15 cellular contexts compared by ENCODE assay signal in the genomic region with DNA sequence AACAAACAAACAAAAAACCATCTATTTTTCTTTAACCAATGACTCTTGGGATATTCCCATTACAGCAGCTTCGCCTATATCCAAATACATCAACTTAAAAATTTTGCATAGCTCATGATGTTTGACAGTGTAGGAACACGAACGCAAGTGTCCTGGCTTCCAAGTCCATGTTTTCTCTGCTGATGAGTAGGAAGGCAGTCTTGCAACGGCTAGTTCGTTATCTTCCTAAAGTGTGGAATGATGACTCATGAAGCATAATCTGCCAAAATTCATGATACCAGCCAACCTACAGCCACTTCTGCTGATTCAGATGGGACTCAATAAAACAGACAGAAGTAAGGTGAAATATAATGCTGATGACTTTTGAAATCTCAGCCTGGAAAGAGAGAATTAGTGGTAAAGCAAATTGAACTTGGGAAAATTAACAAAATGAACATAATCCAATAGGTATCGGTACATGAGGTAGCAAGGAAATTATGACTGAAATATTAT. TPM values are rescaled to one million over a fixed set of nuclear protein-coding genes. Genes with fewer than 3 reads are reported as not detected.
DNase-seq lines count a peak whose midpoint lies in the region; ATAC-seq and TF ChIP-seq lines count a peak whose summit lies in the region.
"Had no signal": no experiment of that assay in that cellular context is flagged by ENCODE, and none has a peak within 500 bp of the region (broad histone marks: within the 10 kb centered on the region; RNA-seq: fewer than 3 reads in every experiment).

No MANE protein-coding gene starts in this region.

- no peak for TF ChIP-seq CTCF in cardiac fibroblast (IDR thresholded peaks at IDR 0.05; ENCODE audit: low read depth, low read length)

- no peaks in the 10 kb centered on the region for H3K27me3 ChIP-seq in MG63
- H3K27me3 ChIP-seq: Peyer's patch had no signal

- peaks cover 3% of the 10 kb centered on the region; the same call in 1 of the 2 replicates for H3K36me3 ChIP-seq in MG63
- H3K36me3 ChIP-seq: Peyer's patch, WERI-Rb-1 had no signal

- H3K4me3 ChIP-seq in cardiac fibroblast (replicated peaks in 1 of 2; ENCODE audit: low read depth in 2 of 2, low read length in 2 of 2) = no peak overlapping the region
- no peak overlapping the region for H3K4me3 ChIP-seq in MG63
- H3K4me3 ChIP-seq: Peyer's patch had no signal

- intact Hi-C loops in head of caudate nucleus (cut with DNase I) = no loop called here

- DNase-seq in EL = peak; percentile 68
- DNase-seq in NCI-H226 = peak; percentile 81
- DNase-seq in cardiac fibroblast (ENCODE audit: low read depth in 2 of 2) = peak; percentile 76 to 81
- peak; percentile 7 for DNase-seq in occipital lobe (lab: John Stamatoyannopoulos, UW)
- no peak for DNase-seq in MG63
- no peak for DNase-seq in head of caudate nucleus
- DNase-seq: activated CD4-positive, alpha-beta memory T cell treated with anti-CD3 and anti-CD28 coated beads, Interleukin-2, amount 10 ng/mL, durations not matched to agents 7 days and 5 days; NCI-H1105; NCI-H2171 treated with DMSO at 0.1 percent for 48 hours; NCI-H82; Peyer's patch; stimulated activated CD4-positive, alpha-beta T cell treated with anti-CD3 and anti-CD28 coated beads, Interleukin-4, amount 100 ng/mL, for 1 hour; SW 1271; WERI-Rb-1 had no signal

- ATAC-seq in GM18498 (IDR thresholded peaks at IDR 0.05; ENCODE audit: unreplicated experiment) = no peak

- H3K9me3 ChIP-seq in MG63 = no peaks in the 10 kb centered on the region
- H3K9me3 ChIP-seq: Peyer's patch had no signal

RNA-seq across cellular contexts. Expression of gene SEPTIN11, which starts 6.4 kb away (rescaled TPM):
- 244 TPM for total RNA-seq in occipital lobe
- total RNA-seq in MG63 (2014; rRNA removed; shearing (Covaris generic); ENCODE audit: low replicate concordance) = 20.5 and 23.0 TPM in 2 replicates

RNA-seq across cellular contexts. Expression of gene SOWAHB, which starts 45.2 kb away (rescaled TPM):
- 5.5 TPM for total RNA-seq in occipital lobe
- total RNA-seq in MG63 (2014; rRNA removed; shearing (Covaris generic); ENCODE audit: low replicate concordance) = not detected in 2 replicates
- total RNA-seq: activated CD4-positive, alpha-beta memory T cell treated with anti-CD3 and anti-CD28 coated beads, Interleukin-2, amount 10 ng/mL, durations not matched to agents 7 days and 5 days had no signal

Comparison
In these comparisons a context has a peak if more than half of its experiments do, and no peak if none do; other contexts are left out.
1. DNase-seq: peak in EL (single experiment), NCI-H226 (single experiment), cardiac fibroblast (2 of 2) and occipital lobe (single experiment); none in MG63 (single experiment) and head of caudate nucleus (0 of 42).
2. RNA of gene SEPTIN11, which starts 6.4 kb away (total RNA-seq): 244 TPM in occipital lobe (single experiment); 20.5 to 23.0 TPM in MG63; every median in the first group is over 10 times any median in the second.